9 cellular contexts compared by ENCODE assay signal in genomic region chr19:2047449-2048103, GRCh38. TPM values are rescaled to one million over a fixed set of nuclear protein-coding genes. Genes with fewer than 3 reads are reported as not detected.
DNase-seq lines count a peak whose midpoint lies in the region; ATAC-seq and TF ChIP-seq lines count a peak whose summit lies in the region.
"Had no signal": no experiment of that assay in that cellular context is flagged by ENCODE, and none has a peak within 500 bp of the region (broad histone marks: within the 10 kb centered on the region; RNA-seq: fewer than 3 reads in every experiment).

No MANE protein-coding gene starts in this region.

- peak overlapping the region; percentile 87 for H3K4me2 ChIP-seq in hepatocyte

- peaks cover 63% of the 10 kb centered on the region for H4K20me1 ChIP-seq in hepatocyte (ENCODE audit: insufficient read depth, poor library complexity, severe bottlenecking)

- peaks cover 44% of the 10 kb centered on the region for H3K4me1 Mint-ChIP-seq in activated CD4-positive, alpha-beta T cell treated with anti-CD3 and anti-CD28 coated beads for 36 hours
- H3K4me1 Mint-ChIP-seq in activated CD4-positive, alpha-beta T cell treated with anti-CD3 and anti-CD28 coated beads, Interleukin-2, amount 10 ng/mL, durations not matched to agents 7 days and 5 days, result peaks cover 48% of the 10 kb centered on the region
- peaks cover 61% of the 10 kb centered on the region for H3K4me1 Mint-ChIP-seq in activated CD4-positive, alpha-beta memory T cell treated with anti-CD3 and anti-CD28 coated beads, Interleukin-2, amount 10 ng/mL, durations not matched to agents 7 days and 5 days
- H3K4me1 Mint-ChIP-seq in endodermal cell, result no peaks in the 10 kb centered on the region
- peaks cover 10% of the 10 kb centered on the region for H3K4me1 Mint-ChIP-seq in endothelial cell (ENCODE audit: unreplicated experiment)

- peaks cover 53% of the 10 kb centered on the region for H3K79me2 ChIP-seq in hepatocyte

- POLR2A ChIA-PET in activated CD4-positive, alpha-beta T cell treated with anti-CD3 and anti-CD28 coated beads for 36 hours (lab: Charles Lee), result no interaction called here
- POLR2A ChIA-PET in activated CD4-positive, alpha-beta T cell treated with anti-CD3 and anti-CD28 coated beads, Interleukin-2, amount 10 ng/mL, durations not matched to agents 7 days and 5 days (lab: Charles Lee), result no interaction called here
- POLR2A ChIA-PET in activated CD4-positive, alpha-beta memory T cell treated with anti-CD3 and anti-CD28 coated beads, Interleukin-2, amount 10 ng/mL, durations not matched to agents 7 days and 5 days (lab: Charles Lee), result interaction anchor here (1.0 to 2.9 kb wide), 3 partner anchors 8 to 15 kb away, joined by 3 to 20 read pairs (median 3); no protein-coding TSS in a partner anchor

- WGBS in hepatocyte (ENCODE audit: low lambda C conversion rate, missing lambda C conversion rate), result 77% methylated on average over 17 of the region's 22 CpGs
- WGBS in endodermal cell (ENCODE audit: insufficient coverage in 1 of 2, insufficient read length in 1 of 2), 2 experiments, result 91 to 95% methylated on average over 21 to 22 of the region's 22 CpGs

- no peak for TF ChIP-seq CTCF in hepatocyte (IDR thresholded peaks at IDR 0.05; ENCODE audit: poor library complexity)
- TF ChIP-seq CTCF in thoracic aorta (IDR thresholded peaks at IDR 0.05), result no peak
- no peak for TF ChIP-seq CTCF in endodermal cell (conservative IDR thresholded peaks at IDR 0.05)
- no peak for TF ChIP-seq CTCF in endothelial cell (IDR thresholded peaks at IDR 0.05; ENCODE audit: unreplicated experiment)

- no peak overlapping the region for H3K27ac ChIP-seq in hepatocyte
- peak overlapping the region in 1 of 2 donors; percentile 52 for H3K27ac ChIP-seq in thoracic aorta
- no peak overlapping the region for H3K27ac ChIP-seq in endodermal cell (ENCODE audit: low read depth, low read length)
- H3K27ac ChIP-seq: HL-60 had no signal

- peaks cover 10% of the 10 kb centered on the region for H3K36me3 Mint-ChIP-seq in activated CD4-positive, alpha-beta T cell treated with anti-CD3 and anti-CD28 coated beads for 36 hours (ENCODE audit: low read depth)
- H3K36me3 Mint-ChIP-seq in activated CD4-positive, alpha-beta T cell treated with anti-CD3 and anti-CD28 coated beads, Interleukin-2, amount 10 ng/mL, durations not matched to agents 7 days and 5 days (ENCODE audit: low read depth), result peaks cover 11% of the 10 kb centered on the region
- H3K36me3 Mint-ChIP-seq in activated CD4-positive, alpha-beta memory T cell treated with anti-CD3 and anti-CD28 coated beads, Interleukin-2, amount 10 ng/mL, durations not matched to agents 7 days and 5 days (ENCODE audit: low read depth), result peaks cover 19% of the 10 kb centered on the region
- H3K36me3 Mint-ChIP-seq in endodermal cell (ENCODE audit: low read depth), result peaks cover 8% of the 10 kb centered on the region
- peaks cover 4% of the 10 kb centered on the region for H3K36me3 Mint-ChIP-seq in endothelial cell (ENCODE audit: low read depth, unreplicated experiment)

- CTCF ChIA-PET in activated CD4-positive, alpha-beta T cell treated with anti-CD3 and anti-CD28 coated beads for 36 hours (lab: Charles Lee), result interaction anchor here (0.5 kb wide), 1 partner anchor 518 kb away, joined by 3 read pairs; no protein-coding TSS in a partner anchor
- CTCF ChIA-PET in activated CD4-positive, alpha-beta T cell treated with anti-CD3 and anti-CD28 coated beads, Interleukin-2, amount 10 ng/mL, durations not matched to agents 7 days and 5 days (lab: Charles Lee), result interaction anchor here (1.7 kb wide), 1 partner anchor 15 kb away, joined by 5 read pairs; no protein-coding TSS in a partner anchor
- CTCF ChIA-PET in activated CD4-positive, alpha-beta memory T cell treated with anti-CD3 and anti-CD28 coated beads, Interleukin-2, amount 10 ng/mL, durations not matched to agents 7 days and 5 days (lab: Charles Lee), result no interaction called here

- peak overlapping the region; percentile 55 for H3K27ac Mint-ChIP-seq in activated CD4-positive, alpha-beta T cell treated with anti-CD3 and anti-CD28 coated beads for 36 hours
- H3K27ac Mint-ChIP-seq in activated CD4-positive, alpha-beta T cell treated with anti-CD3 and anti-CD28 coated beads, Interleukin-2, amount 10 ng/mL, durations not matched to agents 7 days and 5 days, result no peak overlapping the region
- peak overlapping the region; percentile 56 for H3K27ac Mint-ChIP-seq in activated CD4-positive, alpha-beta memory T cell treated with anti-CD3 and anti-CD28 coated beads, Interleukin-2, amount 10 ng/mL, durations not matched to agents 7 days and 5 days
- H3K27ac Mint-ChIP-seq in endodermal cell, result no peak overlapping the region
- no peak overlapping the region for H3K27ac Mint-ChIP-seq in endothelial cell (ENCODE audit: unreplicated experiment)

- ATAC-seq in activated CD4-positive, alpha-beta T cell treated with anti-CD3 and anti-CD28 coated beads for 36 hours, result no peak
- ATAC-seq in thoracic aorta (ENCODE audit: insufficient number of reproducible peaks, low FRiP score, low read depth), result no peak

- no peaks in the 10 kb centered on the region for H3K27me3 Mint-ChIP-seq in activated CD4-positive, alpha-beta T cell treated with anti-CD3 and anti-CD28 coated beads for 36 hours
- no peaks in the 10 kb centered on the region for H3K27me3 Mint-ChIP-seq in activated CD4-positive, alpha-beta T cell treated with anti-CD3 and anti-CD28 coated beads, Interleukin-2, amount 10 ng/mL, durations not matched to agents 7 days and 5 days
- H3K27me3 Mint-ChIP-seq in activated CD4-positive, alpha-beta memory T cell treated with anti-CD3 and anti-CD28 coated beads, Interleukin-2, amount 10 ng/mL, durations not matched to agents 7 days and 5 days, result no peaks in the 10 kb centered on the region
- H3K27me3 Mint-ChIP-seq in endodermal cell (ENCODE audit: insufficient read depth) (no peaks in the 10 kb centered on the region), endothelial cell (ENCODE audit: unreplicated experiment) (peaks cover 8% of the 10 kb centered on the region)

- no peaks in the 10 kb centered on the region for H3K9me2 ChIP-seq in hepatocyte (replicated peaks; ENCODE audit: insufficient read depth)

- H3K36me3 ChIP-seq in hepatocyte (replicated peaks; ENCODE audit: insufficient read depth, low read depth) (no peaks in the 10 kb centered on the region), thoracic aorta (peaks cover 29% of the 10 kb centered on the region), endodermal cell (ENCODE audit: control insufficient read depth, insufficient read depth, low read length) (peaks cover 20% of the 10 kb centered on the region)

- H3K9me3 Mint-ChIP-seq in activated CD4-positive, alpha-beta T cell treated with anti-CD3 and anti-CD28 coated beads for 36 hours (ENCODE audit: low read depth), result no peaks in the 10 kb centered on the region
- H3K9me3 Mint-ChIP-seq in activated CD4-positive, alpha-beta T cell treated with anti-CD3 and anti-CD28 coated beads, Interleukin-2, amount 10 ng/mL, durations not matched to agents 7 days and 5 days, result no peaks in the 10 kb centered on the region
- no peaks in the 10 kb centered on the region for H3K9me3 Mint-ChIP-seq in activated CD4-positive, alpha-beta memory T cell treated with anti-CD3 and anti-CD28 coated beads, Interleukin-2, amount 10 ng/mL, durations not matched to agents 7 days and 5 days
- H3K9me3 Mint-ChIP-seq in endodermal cell, result no peaks in the 10 kb centered on the region
- no peaks in the 10 kb centered on the region for H3K9me3 Mint-ChIP-seq in endothelial cell (ENCODE audit: unreplicated experiment)

- H3K9me3 ChIP-seq in hepatocyte (ENCODE audit: low read depth), result no peaks in the 10 kb centered on the region
- H3K9me3 ChIP-seq in thoracic aorta, result no peaks in the 10 kb centered on the region
- H3K9me3 ChIP-seq in endodermal cell (ENCODE audit: control insufficient read depth, low read length), result no peaks in the 10 kb centered on the region

- H3K4me3 Mint-ChIP-seq in activated CD4-positive, alpha-beta T cell treated with anti-CD3 and anti-CD28 coated beads for 36 hours, result peak overlapping the region; percentile 16
- H3K4me3 Mint-ChIP-seq in activated CD4-positive, alpha-beta T cell treated with anti-CD3 and anti-CD28 coated beads, Interleukin-2, amount 10 ng/mL, durations not matched to agents 7 days and 5 days, result no peak overlapping the region
- peak overlapping the region; percentile 49 for H3K4me3 Mint-ChIP-seq in activated CD4-positive, alpha-beta memory T cell treated with anti-CD3 and anti-CD28 coated beads, Interleukin-2, amount 10 ng/mL, durations not matched to agents 7 days and 5 days
- H3K4me3 Mint-ChIP-seq in endodermal cell (no peak overlapping the region), endothelial cell (ENCODE audit: unreplicated experiment) (no peak overlapping the region)

- H3K9ac ChIP-seq in endodermal cell (ENCODE audit: extremely low read depth, low read length, poor library complexity, severe bottlenecking), result no peak overlapping the region

- DNase-seq in activated CD4-positive, alpha-beta T cell treated with anti-CD3 and anti-CD28 coated beads for 36 hours, result peak; percentile 61
- DNase-seq in activated CD4-positive, alpha-beta T cell treated with anti-CD3 and anti-CD28 coated beads, Interleukin-2, amount 10 ng/mL, durations not matched to agents 7 days and 5 days, result no peak
- DNase-seq in activated CD4-positive, alpha-beta memory T cell treated with anti-CD3 and anti-CD28 coated beads, Interleukin-2, amount 10 ng/mL, durations not matched to agents 7 days and 5 days, result no peak
- DNase-seq in hepatocyte (ENCODE audit: low spot score) (peak; percentile 63), thoracic aorta (ENCODE audit: low spot score) (no peak), endodermal cell (no peak), endothelial cell (ENCODE audit: low spot score) (no peak), GOT3 (lab: John Stamatoyannopoulos, UW) (no peak)

- intact Hi-C loops in activated CD4-positive, alpha-beta T cell treated with anti-CD3 and anti-CD28 coated beads for 36 hours (cut with DNase I, micrococcal nuclease), result no loop called here

- peaks cover 34% of the 10 kb centered on the region for H3K4me1 ChIP-seq in hepatocyte (ENCODE audit: insufficient read depth)
- H3K4me1 ChIP-seq in thoracic aorta (ENCODE audit: control insufficient read depth in 1 of 2, low read depth in 2 of 2), result peaks cover 35 to 80% of the 10 kb centered on the region in 2 donors
- H3K4me1 ChIP-seq in endodermal cell (ENCODE audit: control insufficient read depth, insufficient read depth, low read length), result peaks cover 10% of the 10 kb centered on the region

- no peak overlapping the region for H3K4me3 ChIP-seq in hepatocyte
- peak overlapping the region; percentile 96 for H3K4me3 ChIP-seq in thoracic aorta
- no peak overlapping the region for H3K4me3 ChIP-seq in endodermal cell (ENCODE audit: low read length)

- H3K27me3 ChIP-seq in hepatocyte, result no peaks in the 10 kb centered on the region
- H3K27me3 ChIP-seq in thoracic aorta (replicated peaks; ENCODE audit: insufficient read depth), result no peaks in the 10 kb centered on the region
- H3K27me3 ChIP-seq in endodermal cell (ENCODE audit: control insufficient read depth, insufficient read depth, low read length, poor library complexity, severe bottlenecking), result no peaks in the 10 kb centered on the region

- no peak overlapping the region for H2AFZ ChIP-seq in hepatocyte

RNA-seq across cellular contexts. Expression of gene MKNK2, which starts 3.5 kb away (rescaled TPM):
- total RNA-seq in activated CD4-positive, alpha-beta T cell treated with anti-CD3 and anti-CD28 coated beads for 36 hours, result 100 to 1,000 TPM; 139 to 155 TPM
- 100 to 1,000 TPM; 198 to 228 TPM for total RNA-seq in activated CD4-positive, alpha-beta T cell treated with anti-CD3 and anti-CD28 coated beads, Interleukin-2, amount 10 ng/mL, durations not matched to agents 7 days and 5 days
- 100 to 1,000 TPM; 239 to 253 TPM for total RNA-seq in activated CD4-positive, alpha-beta memory T cell treated with anti-CD3 and anti-CD28 coated beads, Interleukin-2, amount 10 ng/mL, durations not matched to agents 7 days and 5 days
- total RNA-seq in hepatocyte (90.4 and 98.2 TPM in 2 replicates), thoracic aorta (10 to 100 TPM; 69.7 to 96.3 TPM), endodermal cell (100 to 1,000 TPM; 120 to 123 TPM), endothelial cell (ENCODE audit: unreplicated experiment) (228 TPM)
- 126 and 136 TPM in 2 replicates for polyA plus RNA-seq in hepatocyte
- polyA plus RNA-seq in endodermal cell (2013, experiment 1 of 2), result 63.1 TPM
- 58.0 TPM for polyA plus RNA-seq in endodermal cell (2013, experiment 2 of 2)

RNA-seq across cellular contexts. Expression of gene BTBD2, which starts 32.1 kb away (rescaled TPM):
- 10 to 100 TPM; 46.7 to 61.8 TPM for total RNA-seq in activated CD4-positive, alpha-beta T cell treated with anti-CD3 and anti-CD28 coated beads for 36 hours
- total RNA-seq in activated CD4-positive, alpha-beta T cell treated with anti-CD3 and anti-CD28 coated beads, Interleukin-2, amount 10 ng/mL, durations not matched to agents 7 days and 5 days, result 10 to 100 TPM; 61.3 to 66.3 TPM
- total RNA-seq in activated CD4-positive, alpha-beta memory T cell treated with anti-CD3 and anti-CD28 coated beads, Interleukin-2, amount 10 ng/mL, durations not matched to agents 7 days and 5 days, result 10 to 100 TPM; 55.4 to 57.1 TPM
- total RNA-seq in hepatocyte, result 56.4 and 62.1 TPM in 2 replicates
- polyA plus RNA-seq in hepatocyte, result 71.1 and 76.0 TPM in 2 replicates
- 100 to 1,000 TPM in 1 of 2 donors, 10 to 100 TPM in 1; 43.2 to 107 TPM for total RNA-seq in thoracic aorta
- total RNA-seq in endodermal cell, result 100 to 1,000 TPM; 107 to 112 TPM
- polyA plus RNA-seq in endodermal cell (2013, experiment 1 of 2), result 113 TPM
- 99.4 TPM for polyA plus RNA-seq in endodermal cell (2013, experiment 2 of 2)
- total RNA-seq in endothelial cell (ENCODE audit: unreplicated experiment), result 80.5 TPM

RNA-seq across cellular contexts. Expression of gene MOB3A, which starts 48.5 kb away (rescaled TPM):
- total RNA-seq in activated CD4-positive, alpha-beta T cell treated with anti-CD3 and anti-CD28 coated beads for 36 hours, result 100 to 1,000 TPM; 148 to 156 TPM
- 100 to 1,000 TPM; 217 to 239 TPM for total RNA-seq in activated CD4-positive, alpha-beta T cell treated with anti-CD3 and anti-CD28 coated beads, Interleukin-2, amount 10 ng/mL, durations not matched to agents 7 days and 5 days
- total RNA-seq in activated CD4-positive, alpha-beta memory T cell treated with anti-CD3 and anti-CD28 coated beads, Interleukin-2, amount 10 ng/mL, durations not matched to agents 7 days and 5 days, result 100 to 1,000 TPM; 242 to 251 TPM
- total RNA-seq in hepatocyte, result 13.5 and 15.7 TPM in 2 replicates
- polyA plus RNA-seq in hepatocyte, result 25.1 and 27.7 TPM in 2 replicates
- 10 to 100 TPM; 37.8 to 50.9 TPM for total RNA-seq in thoracic aorta
- total RNA-seq in endodermal cell, result 10 to 100 TPM; 20.9 to 21.8 TPM
- polyA plus RNA-seq in endodermal cell (2013, experiment 1 of 2), result 16.9 TPM
- 15.9 TPM for polyA plus RNA-seq in endodermal cell (2013, experiment 2 of 2)
- 88.5 TPM for total RNA-seq in endothelial cell (ENCODE audit: unreplicated experiment)

RNA-seq across cellular contexts. Expression of gene IZUMO4, which starts 49.1 kb away (rescaled TPM):
- total RNA-seq in activated CD4-positive, alpha-beta T cell treated with anti-CD3 and anti-CD28 coated beads for 36 hours, result 10 to 100 TPM; 15.2 to 16.6 TPM
- total RNA-seq in activated CD4-positive, alpha-beta T cell treated with anti-CD3 and anti-CD28 coated beads, Interleukin-2, amount 10 ng/mL, durations not matched to agents 7 days and 5 days, result 1 to 10 TPM; 7.5 to 9.9 TPM
- 10 to 100 TPM; 10.3 to 10.5 TPM for total RNA-seq in activated CD4-positive, alpha-beta memory T cell treated with anti-CD3 and anti-CD28 coated beads, Interleukin-2, amount 10 ng/mL, durations not matched to agents 7 days and 5 days
- total RNA-seq in hepatocyte (0.44 and 1.4 TPM in 2 replicates), thoracic aorta (1 to 10 TPM; 3.1 to 6.1 TPM), endodermal cell (1 to 10 TPM; 4.3 to 5.4 TPM), endothelial cell (ENCODE audit: unreplicated experiment) (8.9 TPM)
- polyA plus RNA-seq in hepatocyte, result 2.8 and 4.0 TPM in 2 replicates
- 4.3 TPM for polyA plus RNA-seq in endodermal cell (2013, experiment 1 of 2)
- polyA plus RNA-seq in endodermal cell (2013, experiment 2 of 2), result 4.6 TPM

Comparison
In these comparisons a context has a peak if more than half of its experiments do, and no peak if none do; other contexts are left out.
1. DNase-seq: peak in activated CD4-positive, alpha-beta T cell treated with anti-CD3 and anti-CD28 coated beads for 36 hours (single experiment) and hepatocyte (single experiment); none in activated CD4-positive, alpha-beta T cell treated with anti-CD3 and anti-CD28 coated beads, Interleukin-2, amount 10 ng/mL, durations not matched to agents 7 days and 5 days (single experiment), activated CD4-positive, alpha-beta memory T cell treated with anti-CD3 and anti-CD28 coated beads, Interleukin-2, amount 10 ng/mL, durations not matched to agents 7 days and 5 days (single experiment), thoracic aorta (single experiment), endodermal cell (single experiment), endothelial cell (single experiment) and GOT3 (single experiment).
2. H3K27ac Mint-ChIP-seq: peak in activated CD4-positive, alpha-beta T cell treated with anti-CD3 and anti-CD28 coated beads for 36 hours (single experiment) and activated CD4-positive, alpha-beta memory T cell treated with anti-CD3 and anti-CD28 coated beads, Interleukin-2, amount 10 ng/mL, durations not matched to agents 7 days and 5 days (single experiment); none in activated CD4-positive, alpha-beta T cell treated with anti-CD3 and anti-CD28 coated beads, Interleukin-2, amount 10 ng/mL, durations not matched to agents 7 days and 5 days (single experiment), endodermal cell (single experiment) and endothelial cell (single experiment).
3. H3K4me3 Mint-ChIP-seq: peak in activated CD4-positive, alpha-beta T cell treated with anti-CD3 and anti-CD28 coated beads for 36 hours (single experiment) and activated CD4-positive, alpha-beta memory T cell treated with anti-CD3 and anti-CD28 coated beads, Interleukin-2, amount 10 ng/mL, durations not matched to agents 7 days and 5 days (single experiment); none in activated CD4-positive, alpha-beta T cell treated with anti-CD3 and anti-CD28 coated beads, Interleukin-2, amount 10 ng/mL, durations not matched to agents 7 days and 5 days (single experiment), endodermal cell (single experiment) and endothelial cell (single experiment).